In the genomic region with DNA sequence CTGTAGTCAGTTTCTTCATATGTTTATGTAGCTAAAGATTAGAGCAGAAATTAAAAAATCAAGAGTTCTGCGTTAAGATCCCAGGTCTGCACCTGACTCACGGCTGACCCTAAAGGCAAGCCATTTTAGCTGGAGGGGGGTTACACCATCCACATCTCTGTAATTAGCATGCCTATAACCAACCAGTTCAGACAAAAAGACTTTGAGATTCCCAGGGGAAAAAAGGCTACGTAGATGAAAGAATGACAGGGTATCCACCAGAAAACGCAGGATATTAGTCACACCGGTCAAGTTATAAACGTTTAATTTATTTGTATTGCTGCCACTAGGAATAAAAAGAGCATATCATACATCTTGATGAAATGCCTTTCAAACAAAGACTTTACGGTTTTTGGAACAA, we compare ENCODE assay signal across 25 cellular contexts.
"Had no signal": no experiment of that assay in that cellular context is flagged by ENCODE, and none has a peak within 500 bp of the region (broad histone marks: within the 10 kb centered on the region; RNA-seq: fewer than 3 reads in every experiment).

No MANE protein-coding gene starts in this region.

- H3K9me3 ChIP-seq: gastrocnemius medialis, pancreas, psoas muscle, transverse colon had no signal

- H3K27ac Mint-ChIP-seq: activated naive CD4-positive, alpha-beta T cell treated with anti-CD3 and anti-CD28 coated beads, Interleukin-2, amount 50 U/mL, for 72 hours; activated T-cell treated with anti-CD3 and anti-CD28 coated beads, Interleukin-2, amount 50 U/mL, for 72 hours; dendritic cell treated with granulocyte-macrophage colony-stimulating factor and Interleukin-4, amounts not matched to agents 40 ng/mL and 50 ng/mL, for 4 days; immature natural killer cell; mesothelial cell of epicardium; naive B cell; T-helper 2 cell treated with Interferon-gamma antibody and Interleukin-4, amounts not matched to agents 5 μg/mL and 100 μg/mL, for 36 hours had no signal

- H3K4me3 Mint-ChIP-seq: activated T-cell treated with anti-CD3 and anti-CD28 coated beads, Interleukin-2, amount 50 U/mL, for 72 hours; central memory CD8-positive, alpha-beta T cell; dendritic cell treated with granulocyte-macrophage colony-stimulating factor and Interleukin-4, amounts not matched to agents 40 ng/mL and 50 ng/mL, for 4 days; immature natural killer cell; mesothelial cell of epicardium; naive B cell; nephron progenitor cell; T-helper 2 cell treated with Interferon-gamma antibody and Interleukin-4, amounts not matched to agents 5 μg/mL and 100 μg/mL, for 36 hours had no signal

- H3K4me1 ChIP-seq: gastrocnemius medialis, pancreas, psoas muscle, transverse colon had no signal

- H3K9me3 Mint-ChIP-seq: activated naive CD4-positive, alpha-beta T cell treated with anti-CD3 and anti-CD28 coated beads, Interleukin-2, amount 50 U/mL, for 72 hours; activated T-cell treated with anti-CD3 and anti-CD28 coated beads, Interleukin-2, amount 50 U/mL, for 72 hours; central memory CD8-positive, alpha-beta T cell; dendritic cell treated with granulocyte-macrophage colony-stimulating factor and Interleukin-4, amounts not matched to agents 40 ng/mL and 50 ng/mL, for 4 days; immature natural killer cell; mesothelial cell of epicardium; naive B cell; nephron progenitor cell; T-helper 2 cell treated with Interferon-gamma antibody and Interleukin-4, amounts not matched to agents 5 μg/mL and 100 μg/mL, for 36 hours had no signal

- ATAC-seq: activated naive CD4-positive, alpha-beta T cell treated with anti-CD3 and anti-CD28 coated beads, Interleukin-2, amount 50 U/mL, for 72 hours; activated T-cell treated with anti-CD3 and anti-CD28 coated beads, Interleukin-2, amount 50 U/mL, for 72 hours; gastrocnemius medialis; left colon; pancreas; psoas muscle had no signal

- H3K4me3 ChIP-seq: gastrocnemius medialis, pancreas, psoas muscle, smooth muscle cell, transverse colon had no signal

- H3K27ac ChIP-seq: gastrocnemius medialis, pancreas, psoas muscle, transverse colon had no signal

- H3K4me1 Mint-ChIP-seq: central memory CD8-positive, alpha-beta T cell had no signal

- H3K27me3 ChIP-seq: gastrocnemius medialis, pancreas, transverse colon had no signal

- H3K36me3 Mint-ChIP-seq: mesothelial cell of epicardium had no signal

- H3K36me3 ChIP-seq: gastrocnemius medialis, pancreas, transverse colon had no signal

- DNase-seq: activated CD4-positive, alpha-beta T cell treated with anti-CD3 and anti-CD28 coated beads for 4 hours; activated CD4-positive, alpha-beta T cell treated with anti-CD3 and anti-CD28 coated beads, Interleukin-2, amount 50 U/mL, for 4 hours; activated naive CD4-positive, alpha-beta T cell; activated T-cell treated with anti-CD3 and anti-CD28 coated beads for 4 hours; activated T-cell treated with anti-CD3 and anti-CD28 coated beads, Interleukin-2, amount 50 U/mL, for 72 hours; effector CD8-positive, alpha-beta T cell; gastrocnemius medialis; head of caudate nucleus; hypothalamus; immature natural killer cell; kidney; left colon; naive B cell; nephron progenitor cell; pancreas; psoas muscle; stimulated activated CD4-positive, alpha-beta T cell treated with anti-CD3 and anti-CD28 coated beads, Interleukin-1b, Interleukin-23, amount 100 ng/mL, for 48 hours; stimulated activated naive CD4-positive, alpha-beta T cell; transverse colon had no signal

- H3K27me3 Mint-ChIP-seq: central memory CD8-positive, alpha-beta T cell; dendritic cell treated with granulocyte-macrophage colony-stimulating factor and Interleukin-4, amounts not matched to agents 40 ng/mL and 50 ng/mL, for 4 days; naive B cell had no signal
